25 cellular contexts compared by ENCODE assay signal in the genomic region with DNA sequence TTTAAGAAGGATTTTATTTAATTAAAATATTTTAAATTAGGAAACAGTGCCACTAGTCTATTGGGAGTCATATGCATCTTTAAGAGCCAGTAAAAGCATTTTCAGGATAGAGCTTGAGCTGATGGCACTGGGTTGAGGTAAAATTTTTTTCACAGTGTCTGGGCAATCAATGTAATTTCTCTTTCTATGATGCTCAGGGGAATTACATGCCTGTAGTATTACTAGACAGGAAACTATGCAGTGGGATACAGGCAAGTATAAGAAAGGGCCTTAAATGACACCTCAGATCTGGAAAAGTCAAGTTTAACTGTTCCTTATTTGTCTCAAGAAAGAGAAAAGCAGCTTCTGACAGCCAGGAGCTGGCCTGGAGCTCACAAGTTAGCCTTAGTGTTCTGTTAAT.
DNase-seq lines count a peak whose midpoint lies in the region; ATAC-seq, FAIRE-seq and TF ChIP-seq lines count a peak whose summit lies in the region.
"Had no signal": no experiment of that assay in that cellular context is flagged by ENCODE, and none has a peak within 500 bp of the region (broad histone marks: within the 10 kb centered on the region; RNA-seq: fewer than 3 reads in every experiment).

No MANE protein-coding gene starts in this region.

- POLR2A ChIA-PET in AG04449 (lab: Yijun Ruan, JAX): no interaction called here

- H3K27me3 ChIP-seq in GM23248 (replicated peaks; ENCODE audit: insufficient read depth): no peaks in the 10 kb centered on the region
- no peaks in the 10 kb centered on the region for H3K27me3 ChIP-seq in ascending aorta
- H3K27me3 ChIP-seq: esophagus squamous epithelium, sigmoid colon, uterus had no signal

- no peaks in the 10 kb centered on the region for H3K79me2 ChIP-seq in GM23248 (ENCODE audit: insufficient read depth)

- H3K27me3 Mint-ChIP-seq in glutamatergic neuron (ENCODE audit: unreplicated experiment): peaks cover 3% of the 10 kb centered on the region
- H3K27me3 Mint-ChIP-seq: brain had no signal

- H3F3A ChIP-seq in GM23248 (ENCODE audit: insufficient read depth): 0 out of 2 replicates have a peak, but pooled peaks cover 12% of the 10 kb centered on the region

- peak overlapping the region; percentile 7; the same call in 1 of the 2 replicates for H3K9ac ChIP-seq in GM23248

- no peaks in the 10 kb centered on the region for H3K36me3 ChIP-seq in GM23248 (ENCODE audit: low read depth)
- no peaks in the 10 kb centered on the region for H3K36me3 ChIP-seq in ascending aorta
- H3K36me3 ChIP-seq: esophagus squamous epithelium, sigmoid colon, uterus had no signal

- 0 out of 2 replicates have a peak, but pooled peaks cover 3% of the 10 kb centered on the region for H3K9me2 ChIP-seq in GM23248 (ENCODE audit: insufficient read depth)

- peak overlapping the region; percentile 23 for H3K27ac ChIP-seq in GM23248
- peak overlapping the region; percentile 24 to 36 for H3K27ac ChIP-seq in ascending aorta
- H3K27ac ChIP-seq: esophagus squamous epithelium, PC-9, uterus had no signal

- H3K36me3 Mint-ChIP-seq in glutamatergic neuron (ENCODE audit: unreplicated experiment): peaks cover 5% of the 10 kb centered on the region
- H3K36me3 Mint-ChIP-seq: activated naive CD4-positive, alpha-beta T cell treated with anti-CD3 and anti-CD28 coated beads, Interleukin-2, amount 50 U/mL, for 72 hours had no signal

- CTCF ChIA-PET in AG04449 (lab: Yijun Ruan, JAX): interaction anchor here (1.2 to 2.1 kb wide), 3 partner anchors 85 to 482 kb away, joined by 4 to 11 read pairs (median 5); no protein-coding TSS in a partner anchor

- in situ Hi-C loops in GM23248 (cut with MboI): loop anchor here (5.0 to 10.0 kb wide), 2 partner anchors 115 to 482 kb away; no protein-coding TSS in a partner anchor

- intact Hi-C loops in ascending aorta (cut with DNase I): loop anchor here (5.0 to 10.0 kb wide), 4 partner anchors 115 to 1315 kb away; a partner anchor contains a TSS

- FAIRE-seq in H54 (lab: Jason Lieb, UNC): no peak
- FAIRE-seq: islet of Langerhans had no signal

- no peak overlapping the region for H3K4me3 Mint-ChIP-seq in glutamatergic neuron (ENCODE audit: unreplicated experiment)
- H3K4me3 Mint-ChIP-seq: activated T-cell treated with anti-CD3 and anti-CD28 coated beads, Interleukin-2, amount 50 U/mL, for 72 hours; CD4-positive, alpha-beta T cell; T-helper 1 cell treated with Interleukin-12 subunit alpha and Interleukin-12 subunit beta and Interleukin-4 antibody, amounts not matched to agents 30 μg/mL and 1 μg/mL, for 36 hours had no signal

- H3K27ac Mint-ChIP-seq in glutamatergic neuron (ENCODE audit: unreplicated experiment): peak overlapping the region; percentile 57
- H3K27ac Mint-ChIP-seq: activated naive CD4-positive, alpha-beta T cell treated with anti-CD3 and anti-CD28 coated beads, Interleukin-2, amount 50 U/mL, for 72 hours; activated T-cell treated with anti-CD3 and anti-CD28 coated beads, Interleukin-2, amount 50 U/mL, for 72 hours; CD4-positive, alpha-beta T cell; progenitor cell of endocrine pancreas; T-helper 1 cell treated with Interleukin-12 subunit alpha and Interleukin-12 subunit beta and Interleukin-4 antibody, amounts not matched to agents 30 μg/mL and 1 μg/mL, for 36 hours had no signal

- H3K4me3 ChIP-seq in AG04449 (ENCODE audit: low read depth, low read length) (no peak overlapping the region), GM23248 (no peak overlapping the region), ascending aorta (no peak overlapping the region)
- H3K4me3 ChIP-seq: coronary artery, esophagus squamous epithelium, PC-9, sigmoid colon, uterus had no signal

- H3K9me3 ChIP-seq in GM23248 (ENCODE audit: low read depth) (no peaks in the 10 kb centered on the region), ascending aorta (no peaks in the 10 kb centered on the region)
- H3K9me3 ChIP-seq: esophagus squamous epithelium, sigmoid colon, uterus had no signal

- no peaks in the 10 kb centered on the region for H4K20me1 ChIP-seq in GM23248 (ENCODE audit: insufficient read depth)

- DNase-seq in AG04449 (ENCODE audit: low read depth, low spot score) (peak; percentile 41), GM23248 (peak; percentile 67), ascending aorta (ENCODE audit: low spot score in 2 of 2) (no peak), glutamatergic neuron (no peak), RKO (ENCODE audit: low spot score) (no peak), H54 (ENCODE audit: insufficient read length, low spot score) (no peak), middle frontal gyrus (ENCODE audit: extremely low spot score, low spot score) (no peak)
- DNase-seq: activated CD4-positive, alpha-beta T cell treated with anti-CD3 and anti-CD28 coated beads for 4 hours; activated T-cell treated with anti-CD3 and anti-CD28 coated beads, Interleukin-2, amount 50 U/mL, for 72 hours; esophagus squamous epithelium; GDM1; MV-4-11; NCI-H2029; PC-9; SIG-M5; sigmoid colon; uterus had no signal

- H3K9me3 Mint-ChIP-seq in glutamatergic neuron (ENCODE audit: unreplicated experiment): peaks cover 4% of the 10 kb centered on the region
- H3K9me3 Mint-ChIP-seq: activated naive CD4-positive, alpha-beta T cell treated with anti-CD3 and anti-CD28 coated beads, Interleukin-2, amount 50 U/mL, for 72 hours; activated T-cell treated with anti-CD3 and anti-CD28 coated beads, Interleukin-2, amount 50 U/mL, for 72 hours; brain; CD4-positive, alpha-beta T cell; T-helper 1 cell treated with Interleukin-12 subunit alpha and Interleukin-12 subunit beta and Interleukin-4 antibody, amounts not matched to agents 30 μg/mL and 1 μg/mL, for 36 hours had no signal

- TF ChIP-seq CTCF in AG04449 (IDR thresholded peaks at IDR 0.05; ENCODE audit: insufficient read depth, low read length, missing control alignments): no peak
- TF ChIP-seq CTCF in ascending aorta (IDR thresholded peaks at IDR 0.05): no peak
- no peak for TF ChIP-seq CTCF in glutamatergic neuron (IDR thresholded peaks at IDR 0.05; ENCODE audit: partially characterized antibody, unreplicated experiment)

- H2AFZ ChIP-seq in GM23248: peak overlapping the region; percentile 29; the same call in 1 of the 2 replicates
- H2AFZ ChIP-seq: PC-9 had no signal

- no peak for TF ChIP-seq POLR2A in H54 (IDR thresholded peaks at IDR 0.05; ENCODE audit: low read depth, low read length)

- H3K4me1 ChIP-seq in GM23248 (ENCODE audit: insufficient read depth) (peaks cover 21% of the 10 kb centered on the region), ascending aorta (peaks cover 0 to 8% of the 10 kb centered on the region in 2 donors)
- H3K4me1 ChIP-seq: esophagus squamous epithelium, uterus had no signal

- H3K4me1 Mint-ChIP-seq in glutamatergic neuron (ENCODE audit: low read depth, unreplicated experiment): peaks cover 38% of the 10 kb centered on the region

- peak overlapping the region; percentile 13 for H3K4me2 ChIP-seq in GM23248 (ENCODE audit: unreplicated experiment)
- H3K4me2 ChIP-seq: PC-9 had no signal

- ATAC-seq in HG03280 (IDR thresholded peaks at IDR 0.05; ENCODE audit: unreplicated experiment): no peak

Comparison
In these comparisons a context has a peak if more than half of its experiments do, and no peak if none do; other contexts are left out.
1. DNase-seq: peak in AG04449 (single experiment) and GM23248 (single experiment); none in ascending aorta (0 of 2), glutamatergic neuron (single experiment), RKO (single experiment), H54 (single experiment) and middle frontal gyrus (single experiment).